1 cellular context compared by ENCODE assay signal in genomic region chr3:142501004-142501926, GRCh38.
TF ChIP-seq lines count a peak whose summit lies in the region.

No MANE protein-coding gene starts in this region.

TF ChIP-seq in HepG2, 621 proteins besides CTCF, POLR2A, EP300 and RAD21 (continued from another document):
- TF ChIP-seq HMGXB3 (CRISPR knock-in tag; IDR thresholded peaks at IDR 0.05; ENCODE audit: borderline replicate concordance) (no peak), ATF1 (CRISPR knock-in tag; IDR thresholded peaks at IDR 0.05) (no peak), NFKBIZ (CRISPR knock-in tag; IDR thresholded peaks at IDR 0.05) (no peak), ZBTB3 (CRISPR knock-in tag; IDR thresholded peaks at IDR 0.05; ENCODE audit: borderline replicate concordance, low read depth) (no peak), ZBTB42 (CRISPR knock-in tag; IDR thresholded peaks at IDR 0.05) (no peak), ZSCAN30 (CRISPR knock-in tag; IDR thresholded peaks at IDR 0.05) (no peak), ZBTB26 (CRISPR knock-in tag; IDR thresholded peaks at IDR 0.05; ENCODE audit: borderline replicate concordance) (no peak), LCORL (IDR thresholded peaks at IDR 0.05) (no peak), LCORL (CRISPR knock-in tag; IDR thresholded peaks at IDR 0.05) (no peak), RFX1 (IDR thresholded peaks at IDR 0.05) (no peak), PRDM15 (CRISPR knock-in tag; IDR thresholded peaks at IDR 0.05) (no peak), SOX5 (CRISPR knock-in tag; IDR thresholded peaks at IDR 0.05; ENCODE audit: borderline replicate concordance) (no peak), PAWR (CRISPR knock-in tag; IDR thresholded peaks at IDR 0.05; ENCODE audit: borderline replicate concordance) (no peak), YEATS4 (CRISPR knock-in tag; IDR thresholded peaks at IDR 0.05; ENCODE audit: borderline replicate concordance) (no peak), ZNF335 (CRISPR knock-in tag; IDR thresholded peaks at IDR 0.05) (no peak)
